In the genomic region with DNA sequence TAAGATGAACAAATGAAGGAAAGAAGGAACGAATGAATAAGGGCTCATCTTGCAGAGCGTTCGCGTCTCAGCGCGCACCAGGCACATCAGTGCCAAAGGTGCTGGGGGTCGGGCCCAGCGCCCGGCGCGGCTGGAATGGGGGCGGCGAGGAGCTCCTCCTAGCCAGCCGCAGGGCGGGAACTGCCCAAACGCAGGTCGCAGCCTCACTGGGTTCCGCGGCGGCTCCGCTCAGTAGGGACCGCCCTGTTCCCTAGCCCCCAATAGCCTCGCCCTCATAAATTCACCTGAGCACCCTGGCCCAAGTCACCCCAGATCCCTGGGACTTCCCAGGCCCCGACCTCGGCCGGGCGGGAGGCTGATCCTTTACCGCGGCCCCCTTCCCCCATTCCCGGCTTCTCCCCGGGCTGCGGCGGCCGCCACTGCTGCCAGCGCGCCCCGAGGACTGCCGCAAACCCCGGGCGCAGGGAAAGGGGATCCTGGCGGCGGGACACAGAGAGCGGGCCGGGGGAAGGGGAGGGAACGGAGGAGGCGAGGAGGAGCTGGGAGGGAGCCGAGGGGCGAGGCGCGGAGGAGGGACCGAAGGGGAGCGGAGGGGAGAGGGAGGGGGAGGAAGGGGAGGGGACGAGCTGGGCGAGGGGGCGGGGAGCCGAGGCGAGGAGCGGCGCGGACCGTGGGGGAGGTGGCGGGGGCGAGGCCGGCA, we compare ENCODE assay signal across 8 cellular contexts. TPM values are rescaled to one million over a fixed set of nuclear protein-coding genes. Genes with fewer than 3 reads are reported as not detected.
A peak's percentile ranks its signal among the peaks of the same experiment; 100 is the strongest.
DNase-seq lines count a peak whose midpoint lies in the region; ATAC-seq and TF ChIP-seq lines count a peak whose summit lies in the region.

No MANE protein-coding gene starts in this region.

- H3K4me3 ChIP-seq in SK-N-SH (ENCODE audit: low read depth in 2 of 2, low read length in 1 of 2) (peak overlapping the region; percentile 43 to 65), esophagus squamous epithelium (peak overlapping the region; percentile 23 to 69 (median 42))

- POLR2A ChIA-PET in SK-N-SH (lab: Yijun Ruan, JAX) (no interaction called here), GM10248 (lab: Yijun Ruan, JAX) (no interaction called here)

- no peaks in the 10 kb centered on the region for H3K9me2 ChIP-seq in SK-N-SH

- H4K20me1 ChIP-seq in SK-N-SH (ENCODE audit: insufficient read depth), result peaks cover 6% of the 10 kb centered on the region; the same call in 1 of the 2 replicates

- DNase-seq in NCI-H524 (lab: John Stamatoyannopoulos, UW) (peak; percentile 47 to 75), NCI-H524 treated with DMSO at 0.1 percent for 48 hours (lab: John Stamatoyannopoulos, UW) (no peak), SK-N-SH (peak; percentile 87), esophagus squamous epithelium (lab: John Stamatoyannopoulos, UW) (no peak), posterior vena cava (ENCODE audit: low spot score) (peak; percentile 77), AG08396 (ENCODE audit: low spot score) (no peak), GM10248 (ENCODE audit: extremely low spot score) (no peak)

- ATAC-seq in GM19397 (IDR thresholded peaks at IDR 0.05; ENCODE audit: unreplicated experiment), result no peak

- TF ChIP-seq POLR2A in esophagus squamous epithelium (IDR thresholded peaks at IDR 0.05), result no peak

- H3K27me3 ChIP-seq in SK-N-SH (ENCODE audit: insufficient read depth) (peaks cover 50% of the 10 kb centered on the region), esophagus squamous epithelium (peaks cover 16 to 100% (median 27%) of the 10 kb centered on the region in 4 donors)

- TF ChIP-seq CTCF in SK-N-SH (IDR thresholded peaks at IDR 0.05) (no peak; the same call in 1 of the 2 replicates), esophagus squamous epithelium (IDR thresholded peaks at IDR 0.05) (no peak), GM10248 (IDR thresholded peaks at IDR 0.05; ENCODE audit: control extremely low read depth, extremely low read depth, low read depth, missing control alignments) (no peak)

- H3K9ac ChIP-seq in SK-N-SH, result no peak overlapping the region; the same call in 1 of the 2 replicates

- WGBS in SK-N-SH (ENCODE audit: low lambda C conversion rate), result 2% methylated on average over 53 of the region's 64 CpGs
- WGBS in esophagus squamous epithelium, 2 donors, result 0% methylated on average over 21 of the region's 64 CpGs; no CpG with 5 or more reads in 1 of the 2 donors

- H3K79me2 ChIP-seq in SK-N-SH (ENCODE audit: insufficient read depth), result no peaks in the 10 kb centered on the region

- TF ChIP-seq EP300 in SK-N-SH (IDR thresholded peaks at IDR 0.05; ENCODE audit: borderline replicate concordance in 1 of 2, low read depth in 1 of 2, low read length in 1 of 2), result no peak

- H3K4me2 ChIP-seq in SK-N-SH, result peak overlapping the region; percentile 90

- intact Hi-C loops in esophagus squamous epithelium (cut with DNase I), result no loop called here
- intact Hi-C loops in posterior vena cava (cut with DNase I), result no loop called here

- peak overlapping the region; percentile 82; the same call in 1 of the 2 replicates for H2AFZ ChIP-seq in SK-N-SH (ENCODE audit: low read depth)

- TF ChIP-seq RAD21 in SK-N-SH (IDR thresholded peaks at IDR 0.05; ENCODE audit: low read length), result no peak

- H3K9me3 ChIP-seq in SK-N-SH, result no peaks in the 10 kb centered on the region
- no peaks in the 10 kb centered on the region for H3K9me3 ChIP-seq in esophagus squamous epithelium

- no peaks in the 10 kb centered on the region for H3K36me3 ChIP-seq in SK-N-SH (replicated peaks in 1 of 2; ENCODE audit: control insufficient read depth in 1 of 2, insufficient read depth in 2 of 2, low read length in 1 of 2)
- H3K36me3 ChIP-seq in esophagus squamous epithelium, result no peaks in the 10 kb centered on the region

- peaks cover 4 to 24% of the 10 kb centered on the region in 2 experiments; a peak in 1 of 4 replicates for H3K4me1 ChIP-seq in SK-N-SH (ENCODE audit: control insufficient read depth in 1 of 2, insufficient read depth in 2 of 2, low read depth in 1 of 2, low read length in 1 of 2)
- H3K4me1 ChIP-seq in esophagus squamous epithelium, result peaks cover 15 to 26% (median 21%) of the 10 kb centered on the region in 3 donors

- peaks cover 10% of the 10 kb centered on the region for H3F3A ChIP-seq in SK-N-SH (replicated peaks; ENCODE audit: insufficient read depth)

- CTCF ChIA-PET in SK-N-SH (lab: Yijun Ruan, JAX) (interaction anchor here (0.6 to 11.0 kb wide), 37 partner anchors 8 to 361 kb away, joined by 3 to 164 read pairs (median 5); no protein-coding TSS in a partner anchor), GM10248 (lab: Yijun Ruan, JAX) (no interaction called here)

- H3K27ac ChIP-seq in SK-N-SH (ENCODE audit: low read depth in 2 of 2, low read length in 1 of 2), result no peak overlapping the region
- no peak overlapping the region for H3K27ac ChIP-seq in esophagus squamous epithelium

TF ChIP-seq in SK-N-SH, 30 proteins besides CTCF, POLR2A, EP300 and RAD21:
- peak; percentile 46; the same call in 1 of the 2 replicates for TF ChIP-seq EZH2phosphoT487 (IDR thresholded peaks at IDR 0.05; ENCODE audit: borderline replicate concordance, low read depth)
- no peak for TF ChIP-seq FOXM1 (IDR thresholded peaks at IDR 0.05; ENCODE audit: low read depth)

RNA-seq across cellular contexts. Expression of gene CRHR1, which starts 0.4 kb away (rescaled TPM):
- polyA plus RNA-seq in SK-N-SH (2012; rRNA removed), result 0.13 and 0.31 TPM in 2 replicates
- 0.06 and 0.22 TPM in 2 replicates for polyA plus RNA-seq in SK-N-SH (2012; cell fraction: cytosol; rRNA removed)
- polyA plus RNA-seq in SK-N-SH (2012; cell fraction: nucleus; rRNA removed), result 1.4 and 1.5 TPM in 2 replicates
- total RNA-seq in esophagus squamous epithelium (not detected), posterior vena cava (not detected)

Comparison
In these comparisons a context has a peak if more than half of its experiments do, and no peak if none do; other contexts are left out.
1. DNase-seq: peak in NCI-H524 (2 of 2), SK-N-SH (single experiment) and posterior vena cava (single experiment); none in NCI-H524 treated with DMSO at 0.1 percent for 48 hours (single experiment), esophagus squamous epithelium (single experiment), AG08396 (single experiment) and GM10248 (single experiment).